ENCODE assay signal across 7 cellular contexts in the genomic region with DNA sequence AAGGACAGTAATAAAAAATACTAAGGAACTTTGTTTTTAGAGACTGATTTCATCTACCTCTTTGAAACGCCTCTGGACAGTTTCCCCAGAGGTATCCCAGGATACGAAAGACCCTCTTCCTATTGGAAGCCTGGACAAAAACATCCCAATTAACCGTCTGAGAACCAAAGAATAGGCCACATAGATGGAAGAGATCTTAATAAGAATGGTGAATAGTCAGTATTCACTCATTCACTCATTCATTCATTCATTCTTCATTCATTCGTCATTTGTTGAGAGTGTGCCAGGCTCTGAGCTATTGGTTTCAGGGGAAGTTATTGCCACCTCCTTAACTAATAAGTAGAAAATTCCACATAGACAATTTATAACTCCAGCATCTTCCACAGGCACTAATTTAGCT.
"Had no signal": no experiment of that assay in that cellular context is flagged by ENCODE, and none has a peak within 500 bp of the region (broad histone marks: within the 10 kb centered on the region; RNA-seq: fewer than 3 reads in every experiment).

No MANE protein-coding gene starts in this region.

- FAIRE-seq: HepG2, HTR-8/SVneo had no signal

- H3K9ac ChIP-seq: KMS-11 had no signal

- H3K27ac ChIP-seq: HL-60, KMS-11 had no signal

- ATAC-seq: HepG2 had no signal

- H3K4me2 ChIP-seq: KMS-11 had no signal

- DNase-seq: IMR-90, KBM-7, KG1 had no signal
